1 cellular context compared by ENCODE assay signal in the genomic region with DNA sequence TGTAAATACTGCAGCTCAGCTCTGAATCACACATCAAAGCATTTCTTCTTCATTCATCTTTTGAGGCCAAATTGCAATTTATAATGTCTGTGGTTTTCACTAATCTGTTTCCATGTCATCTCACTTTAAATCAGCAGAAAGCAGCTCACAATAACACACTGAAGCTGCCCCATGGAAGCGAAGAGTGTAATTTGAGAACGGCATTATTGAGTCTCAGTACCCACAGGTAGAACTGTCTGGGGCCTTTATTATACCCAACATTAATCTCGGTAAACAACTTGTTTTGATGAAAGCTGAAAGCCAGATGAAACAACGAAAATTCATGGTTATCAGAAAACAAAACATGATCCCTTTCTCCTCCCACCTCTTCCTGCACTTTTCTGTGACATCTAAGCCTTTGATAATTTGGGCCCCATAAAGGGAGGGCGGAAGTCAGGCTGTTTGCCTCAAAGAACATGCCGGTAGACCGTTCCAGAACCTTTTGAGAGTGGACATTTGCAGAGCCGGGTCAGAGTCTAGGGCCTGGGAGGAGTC.
TF ChIP-seq lines count a peak whose summit lies in the region.

No MANE protein-coding gene starts in this region.

TF ChIP-seq in HEK293, 187 proteins besides CTCF, POLR2A, EP300 and RAD21 (continued from another document and continues in another):
- TF ChIP-seq, protein P1, sequence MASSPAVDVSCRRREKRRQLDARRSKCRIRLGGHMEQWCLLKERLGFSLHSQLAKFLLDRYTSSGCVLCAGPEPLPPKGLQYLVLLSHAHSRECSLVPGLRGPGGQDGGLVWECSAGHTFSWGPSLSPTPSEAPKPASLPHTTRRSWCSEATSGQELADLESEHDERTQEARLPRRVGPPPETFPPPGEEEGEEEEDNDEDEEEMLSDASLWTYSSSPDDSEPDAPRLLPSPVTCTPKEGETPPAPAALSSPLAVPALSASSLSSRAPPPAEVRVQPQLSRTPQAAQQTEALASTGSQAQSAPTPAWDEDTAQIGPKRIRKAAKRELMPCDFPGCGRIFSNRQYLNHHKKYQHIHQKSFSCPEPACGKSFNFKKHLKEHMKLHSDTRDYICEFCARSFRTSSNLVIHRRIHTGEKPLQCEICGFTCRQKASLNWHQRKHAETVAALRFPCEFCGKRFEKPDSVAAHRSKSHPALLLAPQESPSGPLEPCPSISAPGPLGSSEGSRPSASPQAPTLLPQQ (tag by site-specific recombination; IDR thresholded peaks at IDR 0.05): 0 out of 2 replicates have a peak, but pooled peaks have one; percentile 25
- TF ChIP-seq PBX3 (CRISPR knock-in tag; IDR thresholded peaks at IDR 0.05) (no peak), ZNF248 (tag by site-specific recombination; IDR thresholded peaks at IDR 0.05) (no peak), SCRT1 (tag by site-specific recombination; IDR thresholded peaks at IDR 0.05; ENCODE audit: borderline replicate concordance) (peak; percentile 80; the same call in 1 of the 2 replicates), SP7 (tag by site-specific recombination; IDR thresholded peaks at IDR 0.05) (peak; percentile 92), ZNF521 (tag by site-specific recombination; IDR thresholded peaks at IDR 0.05) (no peak), ZBTB10 (tag by site-specific recombination; IDR thresholded peaks at IDR 0.05) (no peak), ZNF560 (tag by site-specific recombination; IDR thresholded peaks at IDR 0.05; ENCODE audit: borderline replicate concordance) (no peak), ATF2 (tag by site-specific recombination; IDR thresholded peaks at IDR 0.05; ENCODE audit: low read depth) (no peak), TCF7L2 (IDR thresholded peaks at IDR 0.05; ENCODE audit: borderline replicate concordance, low read depth, low read length) (peak; percentile 81), ZNF404 (tag by site-specific recombination; IDR thresholded peaks at IDR 0.05) (no peak), WT1 (tag by site-specific recombination; IDR thresholded peaks at IDR 0.05) (peak; percentile 70), FEZF1 (tag by site-specific recombination; IDR thresholded peaks at IDR 0.05) (peak; percentile 67), ZNF792 (tag by site-specific recombination; IDR thresholded peaks at IDR 0.05) (no peak), SCRT2 (tag by site-specific recombination; IDR thresholded peaks at IDR 0.05) (peak; percentile 88), OSR2 (tag by site-specific recombination; IDR thresholded peaks at IDR 0.05) (peak; percentile 74; the same call in 1 of the 2 replicates), ZNF280C (tag by site-specific recombination; IDR thresholded peaks at IDR 0.05) (no peak), ZNF768 (tag by site-specific recombination; IDR thresholded peaks at IDR 0.05) (no peak), KLF16 (tag by site-specific recombination; IDR thresholded peaks at IDR 0.05) (no peak), ZNF148 (tag by site-specific recombination; IDR thresholded peaks at IDR 0.05; ENCODE audit: borderline replicate concordance) (no peak), ZNF530 (tag by site-specific recombination; IDR thresholded peaks at IDR 0.05; ENCODE audit: low read depth) (no peak), ZNF2 (tag by site-specific recombination; IDR thresholded peaks at IDR 0.05) (no peak), KLF10 (tag by site-specific recombination; IDR thresholded peaks at IDR 0.05) (no peak), INSM2 (tag by site-specific recombination; IDR thresholded peaks at IDR 0.05) (no peak), GLIS1 (tag by site-specific recombination; IDR thresholded peaks at IDR 0.05) (peak; percentile 78), ZNF416 (tag by site-specific recombination; IDR thresholded peaks at IDR 0.05) (no peak), ZBTB17 (tag by site-specific recombination; IDR thresholded peaks at IDR 0.05) (peak; percentile 28; the same call in 1 of the 2 replicates), ZNF704 (tag by site-specific recombination; IDR thresholded peaks at IDR 0.05) (no peak), ZFHX2 (tag by site-specific recombination; conservative IDR thresholded peaks at IDR 0.05) (0 out of 2 replicates have a peak, but pooled peaks have one; percentile 9), PRDM4 (tag by site-specific recombination; IDR thresholded peaks at IDR 0.05) (peak; percentile 53)
- TF ChIP-seq, protein P2, sequence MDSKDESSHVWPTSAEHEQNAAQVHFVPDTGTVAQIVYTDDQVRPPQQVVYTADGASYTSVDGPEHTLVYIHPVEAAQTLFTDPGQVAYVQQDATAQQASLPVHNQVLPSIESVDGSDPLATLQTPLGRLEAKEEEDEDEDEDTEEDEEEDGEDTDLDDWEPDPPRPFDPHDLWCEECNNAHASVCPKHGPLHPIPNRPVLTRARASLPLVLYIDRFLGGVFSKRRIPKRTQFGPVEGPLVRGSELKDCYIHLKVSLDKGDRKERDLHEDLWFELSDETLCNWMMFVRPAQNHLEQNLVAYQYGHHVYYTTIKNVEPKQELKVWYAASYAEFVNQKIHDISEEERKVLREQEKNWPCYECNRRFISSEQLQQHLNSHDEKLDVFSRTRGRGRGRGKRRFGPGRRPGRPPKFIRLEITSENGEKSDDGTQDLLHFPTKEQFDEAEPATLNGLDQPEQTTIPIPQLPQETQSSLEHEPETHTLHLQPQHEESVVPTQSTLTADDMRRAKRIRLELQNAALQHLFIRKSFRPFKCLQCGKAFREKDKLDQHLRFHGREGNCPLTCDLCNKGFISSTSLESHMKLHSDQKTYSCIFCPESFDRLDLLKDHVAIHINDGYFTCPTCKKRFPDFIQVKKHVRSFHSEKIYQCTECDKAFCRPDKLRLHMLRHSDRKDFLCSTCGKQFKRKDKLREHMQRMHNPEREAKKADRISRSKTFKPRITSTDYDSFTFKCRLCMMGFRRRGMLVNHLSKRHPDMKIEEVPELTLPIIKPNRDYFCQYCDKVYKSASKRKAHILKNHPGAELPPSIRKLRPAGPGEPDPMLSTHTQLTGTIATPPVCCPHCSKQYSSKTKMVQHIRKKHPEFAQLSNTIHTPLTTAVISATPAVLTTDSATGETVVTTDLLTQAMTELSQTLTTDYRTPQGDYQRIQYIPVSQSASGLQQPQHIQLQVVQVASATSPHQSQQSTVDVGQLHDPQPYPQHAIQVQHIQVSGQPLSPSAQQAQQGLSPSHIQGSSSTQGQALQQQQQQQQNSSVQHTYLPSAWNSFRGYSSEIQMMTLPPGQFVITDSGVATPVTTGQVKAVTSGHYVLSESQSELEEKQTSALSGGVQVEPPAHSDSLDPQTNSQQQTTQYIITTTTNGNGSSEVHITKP (tag by site-specific recombination; IDR thresholded peaks at IDR 0.05): peak; percentile 53
